Comparison of ENCODE assay signal across 8 cellular contexts in the genomic region with DNA sequence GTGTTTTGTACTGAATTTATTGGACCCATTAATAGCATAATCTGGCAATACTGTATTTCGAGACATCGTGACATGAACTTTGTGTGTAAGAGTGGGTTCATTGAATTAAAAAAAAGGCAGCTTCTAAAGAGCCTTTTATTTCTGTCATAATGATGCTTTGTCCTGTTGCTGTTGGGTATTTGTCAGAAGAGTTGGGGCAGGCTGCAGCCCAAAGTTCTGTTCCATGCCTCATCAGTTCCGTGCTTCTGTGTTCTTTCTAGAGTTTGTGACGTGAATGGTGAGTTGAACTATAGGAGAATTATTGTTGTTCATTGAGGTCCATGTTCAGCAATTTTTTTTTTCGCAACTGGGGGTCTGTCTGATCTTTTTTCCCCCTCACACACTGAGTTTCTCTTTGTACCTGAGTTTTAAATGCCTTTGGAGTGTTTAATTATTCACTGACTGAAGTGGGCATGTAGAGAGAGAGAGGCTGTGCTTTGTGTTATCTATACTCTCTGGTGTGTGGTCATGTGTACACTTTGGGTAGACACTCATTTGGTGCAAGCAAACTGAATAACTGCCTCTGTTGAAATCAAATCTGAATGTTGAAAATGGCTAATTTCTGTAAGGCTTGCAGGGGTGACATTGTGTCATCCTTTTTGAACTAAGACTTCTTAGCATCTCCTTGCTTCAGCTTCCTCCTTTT.
DNase-seq lines count a peak whose midpoint lies in the region; ATAC-seq and TF ChIP-seq lines count a peak whose summit lies in the region.

No MANE protein-coding gene starts in this region.

- H3K27me3 ChIP-seq in dorsolateral prefrontal cortex, result no peaks in the 10 kb centered on the region

- ATAC-seq in HG03280 (IDR thresholded peaks at IDR 0.05; ENCODE audit: unreplicated experiment), result no peak
- no peak for ATAC-seq in GM21528 (IDR thresholded peaks at IDR 0.05; ENCODE audit: low FRiP score, unreplicated experiment)

- intact Hi-C loops in dorsolateral prefrontal cortex (cut with DNase I), result loop anchor here (2.0 to 5.0 kb wide), 2 partner anchors 70 to 71 kb away; partner anchors contain the start of gene ADD3 (in 2 of the 2)

- H3K27ac ChIP-seq in dorsolateral prefrontal cortex, result peak overlapping the region; percentile 58 to 98 (median 92)

- peak; percentile 57 for DNase-seq in GF-D8 (lab: John Stamatoyannopoulos, UW)
- peak; percentile 84 for DNase-seq in NOMO-1 treated with DMSO at 0.1 percent for 48 hours (lab: John Stamatoyannopoulos, UW; ENCODE audit: unreplicated experiment)
- DNase-seq in dorsolateral prefrontal cortex, result peak in 7 of 10 donors; percentile 38 to 81 (median 67)
- DNase-seq in occipital lobe (lab: John Stamatoyannopoulos, UW), result peak; percentile 27
- no peak for DNase-seq in NCI-H146 treated with DMSO at 0.1 percent for 48 hours (lab: John Stamatoyannopoulos, UW; ENCODE audit: unreplicated experiment)
- DNase-seq in HuH-7 (ENCODE audit: low spot score), result no peak

- TF ChIP-seq CTCF in dorsolateral prefrontal cortex (IDR thresholded peaks at IDR 0.05 in 54 of 56, conservative IDR thresholded peaks at IDR 0.05 in 2 of 56; ENCODE audit: low read depth in 1 of 56, partially characterized antibody in 56 of 56), result peak in 4 of 56 donors; percentile 10 to 17 (median 12)

- peak overlapping the region in 50 of 59 donors; percentile 0 to 60 (median 28) for H3K4me3 ChIP-seq in dorsolateral prefrontal cortex

Comparison
In these comparisons a context has a peak if more than half of its experiments do, and no peak if none do; other contexts are left out.
1. DNase-seq: peak in GF-D8 (single experiment), NOMO-1 treated with DMSO at 0.1 percent for 48 hours (single experiment), dorsolateral prefrontal cortex (7 of 10) and occipital lobe (single experiment); none in NCI-H146 treated with DMSO at 0.1 percent for 48 hours (single experiment) and HuH-7 (single experiment).